Comparison of ENCODE assay signal across 8 cellular contexts in genomic region chr3:136250226-136250861, GRCh38. TPM values are rescaled to one million over a fixed set of nuclear protein-coding genes. Genes with fewer than 3 reads are reported as not detected.
A peak's percentile ranks its signal among the peaks of the same experiment; 100 is the strongest.
DNase-seq lines count a peak whose midpoint lies in the region; ATAC-seq and TF ChIP-seq lines count a peak whose summit lies in the region.

PCCB (plus strand) TSS chr3:136250340; CDS start chr3:136250376, 36 bp downstream.

- H3K27me3 Mint-ChIP-seq in activated naive CD8-positive, alpha-beta T cell, result no peaks in the 10 kb centered on the region
- no peaks in the 10 kb centered on the region for H3K27me3 Mint-ChIP-seq in glutamatergic neuron (ENCODE audit: unreplicated experiment)
- no peaks in the 10 kb centered on the region for H3K27me3 Mint-ChIP-seq in osteocyte (ENCODE audit: unreplicated experiment)

- ATAC-seq in HG02623 (IDR thresholded peaks at IDR 0.05; ENCODE audit: unreplicated experiment), result peak; percentile 98

- H3K36me3 Mint-ChIP-seq in activated naive CD8-positive, alpha-beta T cell, result peaks cover under 1% of the 10 kb centered on the region
- H3K36me3 Mint-ChIP-seq in glutamatergic neuron (ENCODE audit: unreplicated experiment) (no peaks in the 10 kb centered on the region), osteocyte (ENCODE audit: unreplicated experiment) (no peaks in the 10 kb centered on the region)

- H3K4me3 Mint-ChIP-seq in activated naive CD8-positive, alpha-beta T cell, result peak within 1 kb of the TSS; percentile 91
- peak within 1 kb of the TSS; percentile 95 for H3K4me3 Mint-ChIP-seq in glutamatergic neuron (ENCODE audit: unreplicated experiment)
- H3K4me3 Mint-ChIP-seq in osteocyte (ENCODE audit: unreplicated experiment), result peak within 1 kb of the TSS; percentile 86

- under 1% methylated on average over 58 of the region's 58 CpGs for WGBS in thymus

- H3K36me3 ChIP-seq in thymus (ENCODE audit: control insufficient read depth, insufficient read depth), result no peaks in the 10 kb centered on the region

- no peaks in the 10 kb centered on the region for H3K9me3 ChIP-seq in thymus (ENCODE audit: control insufficient read depth)

- H3K4me1 Mint-ChIP-seq in activated naive CD8-positive, alpha-beta T cell (ENCODE audit: low read depth), result peaks cover 22% of the 10 kb centered on the region
- H3K4me1 Mint-ChIP-seq in glutamatergic neuron (ENCODE audit: low read depth, unreplicated experiment), result peaks cover 7% of the 10 kb centered on the region
- H3K4me1 Mint-ChIP-seq in osteocyte (ENCODE audit: unreplicated experiment), result peaks cover 22% of the 10 kb centered on the region

- H3K27ac Mint-ChIP-seq in activated naive CD8-positive, alpha-beta T cell, result peak within 1 kb of the TSS; percentile 92
- H3K27ac Mint-ChIP-seq in glutamatergic neuron (ENCODE audit: unreplicated experiment) (peak within 1 kb of the TSS; percentile 92), osteocyte (ENCODE audit: unreplicated experiment) (peak within 1 kb of the TSS; percentile 92)

- DNase-seq in GM12864 (ENCODE audit: low read depth), result peak; percentile 88
- peak; percentile 94 for DNase-seq in NCI-H1092 treated with DMSO at 0.1 percent for 48 hours (lab: John Stamatoyannopoulos, UW)
- DNase-seq in SKM-1 (lab: John Stamatoyannopoulos, UW; ENCODE audit: unreplicated experiment), result peak; percentile 81
- DNase-seq in glutamatergic neuron, result peak; percentile 94
- peak; percentile 97 for DNase-seq in osteocyte (ENCODE audit: extremely low spot score, unreplicated experiment)

- no peaks in the 10 kb centered on the region for H3K27me3 ChIP-seq in thymus (ENCODE audit: control insufficient read depth, insufficient read depth)

- TF ChIP-seq CTCF in GM12864 (IDR thresholded peaks at IDR 0.05; ENCODE audit: low read depth, low read length, missing control alignments), result peak; percentile 61
- TF ChIP-seq CTCF in glutamatergic neuron (IDR thresholded peaks at IDR 0.05; ENCODE audit: partially characterized antibody, unreplicated experiment), result peak; percentile 94
- peak; percentile 82 for TF ChIP-seq CTCF in osteocyte (IDR thresholded peaks at IDR 0.05)

- H3K4me3 ChIP-seq in GM12864 (ENCODE audit: low read depth, low read length) (peak within 1 kb of the TSS; percentile 68), thymus (ENCODE audit: low read length) (peak within 1 kb of the TSS; percentile 84)

- no peaks in the 10 kb centered on the region for H3K9me3 Mint-ChIP-seq in activated naive CD8-positive, alpha-beta T cell (ENCODE audit: low read depth)
- peaks cover 3% of the 10 kb centered on the region for H3K9me3 Mint-ChIP-seq in glutamatergic neuron (ENCODE audit: unreplicated experiment)
- H3K9me3 Mint-ChIP-seq in osteocyte (ENCODE audit: unreplicated experiment), result no peaks in the 10 kb centered on the region

- peaks cover 11% of the 10 kb centered on the region for H3K4me1 ChIP-seq in thymus (ENCODE audit: control insufficient read depth, insufficient read depth, low read length)

- peak within 1 kb of the TSS; percentile 98 for H3K27ac ChIP-seq in thymus (ENCODE audit: low read depth)

RNA-seq across cellular contexts. Expression of gene PCCB, which starts in this region (rescaled TPM):
- total RNA-seq in glutamatergic neuron (ENCODE audit: unreplicated experiment) (28.1 TPM), osteocyte (37.4 and 40.4 TPM in 2 replicates)
- 13.5 TPM for polyA plus RNA-seq in thymus

Comparison
In these comparisons a context has a peak if more than half of its experiments do, and no peak if none do; other contexts are left out.
1. Peak in every context shown above with its lines: DNase-seq, ATAC-seq, H3K4me3 ChIP-seq and H3K27ac ChIP-seq.